ENCODE assay signal across 17 cellular contexts in the genomic region with DNA sequence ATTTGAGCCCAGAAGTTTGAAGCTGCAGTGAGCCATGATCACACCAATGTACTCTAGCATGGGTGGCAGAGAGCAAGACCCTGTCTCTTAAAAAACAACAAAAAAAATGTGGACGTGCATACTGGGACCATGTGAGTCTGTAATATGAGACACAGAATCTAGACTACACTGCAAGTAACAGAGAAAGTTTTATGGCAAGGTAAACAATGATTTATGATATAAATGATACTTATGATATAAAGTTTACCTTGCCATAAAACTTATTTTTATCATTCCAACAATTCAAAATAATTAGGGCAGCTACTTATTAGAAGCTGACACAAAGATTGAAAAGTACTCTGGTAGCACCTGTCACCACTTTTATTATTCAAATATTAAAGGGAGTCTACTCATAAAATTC. TPM values are rescaled to one million over a fixed set of nuclear protein-coding genes. Genes with fewer than 3 reads are reported as not detected.
DNase-seq lines count a peak whose midpoint lies in the region; ATAC-seq and TF ChIP-seq lines count a peak whose summit lies in the region.
"Had no signal": no experiment of that assay in that cellular context is flagged by ENCODE, and none has a peak within 500 bp of the region (broad histone marks: within the 10 kb centered on the region; RNA-seq: fewer than 3 reads in every experiment).

No MANE protein-coding gene starts in this region.

- H3K4me1 ChIP-seq in upper lobe of left lung: no peaks in the 10 kb centered on the region
- H3K4me1 ChIP-seq: BLaER1, Caco-2, HAP-1 had no signal

- DNase-seq in activated CD8-positive, alpha-beta T cell treated with anti-CD3 and anti-CD28 coated beads for 36 hours: no peak
- DNase-seq in activated CD8-positive, alpha-beta T cell treated with anti-CD3 and anti-CD28 coated beads, Interleukin-2, amount 10 ng/mL, durations not matched to agents 7 days and 5 days: no peak
- DNase-seq in NCI-H1105 treated with DMSO at 0.1 percent for 48 hours (lab: John Stamatoyannopoulos, UW): peak; percentile 80
- no peak for DNase-seq in activated T-helper 1 cell treated with anti-CD3 and anti-CD28 coated beads, Interleukin-12 subunit alpha, Interleukin-12 subunit beta, Interleukin-2, Interleukin-4 antibody, amounts not matched to agents 30 ng/mL and 10 ng/mL and 1 ng/mL, durations not matched to agents 14 hours and 24 hours and 36 hours (ENCODE audit: low spot score)
- DNase-seq in naive thymus-derived CD8-positive, alpha-beta T cell: no peak
- no peak for DNase-seq in activated CD4-positive, CD25-positive, alpha-beta regulatory T cell treated with anti-CD3 and anti-CD28 coated beads, Interleukin-2, amount 50 U/mL, for 72 hours
- no peak for DNase-seq in upper lobe of left lung
- no peak for DNase-seq in islet precursor cell
- DNase-seq: 8988T; AML-193; Caco-2; CD8-positive, alpha-beta memory T cell; DMS53; GF-D8 had no signal

- H3K36me3 ChIP-seq in upper lobe of left lung: peaks cover 49 to 98% (median 68%) of the 10 kb centered on the region in 4 donors

- no peaks in the 10 kb centered on the region for H3K9me3 Mint-ChIP-seq in activated CD8-positive, alpha-beta T cell treated with anti-CD3 and anti-CD28 coated beads for 36 hours
- H3K9me3 Mint-ChIP-seq in activated CD8-positive, alpha-beta T cell treated with anti-CD3 and anti-CD28 coated beads, Interleukin-2, amount 10 ng/mL, durations not matched to agents 7 days and 5 days (ENCODE audit: insufficient read depth): no peaks in the 10 kb centered on the region
- no peaks in the 10 kb centered on the region for H3K9me3 Mint-ChIP-seq in activated T-helper 1 cell treated with anti-CD3 and anti-CD28 coated beads, Interleukin-12 subunit alpha, Interleukin-12 subunit beta, Interleukin-2, Interleukin-4 antibody, amounts not matched to agents 30 ng/mL and 10 ng/mL and 1 ng/mL, durations not matched to agents 14 hours and 24 hours and 36 hours
- H3K9me3 Mint-ChIP-seq in naive thymus-derived CD8-positive, alpha-beta T cell: no peaks in the 10 kb centered on the region
- H3K9me3 Mint-ChIP-seq: CD8-positive, alpha-beta memory T cell had no signal

- H3K27me3 ChIP-seq in upper lobe of left lung: no peaks in the 10 kb centered on the region
- H3K27me3 ChIP-seq: BLaER1 had no signal

- intact Hi-C loops in activated CD8-positive, alpha-beta T cell treated with anti-CD3 and anti-CD28 coated beads for 36 hours (cut with micrococcal nuclease): no loop called here
- intact Hi-C loops in activated T-helper 1 cell treated with anti-CD3 and anti-CD28 coated beads, Interleukin-12 subunit alpha, Interleukin-12 subunit beta, Interleukin-2, Interleukin-4 antibody, amounts not matched to agents 30 ng/mL and 10 ng/mL and 1 ng/mL, durations not matched to agents 14 hours and 24 hours and 36 hours (cut with micrococcal nuclease): no loop called here

- no peak for TF ChIP-seq EP300 in upper lobe of left lung (IDR thresholded peaks at IDR 0.05)

- 84 to 89% methylated on average over 1 of the region's 1 CpG for WGBS in upper lobe of left lung, 2 donors

- H3K27ac ChIP-seq in upper lobe of left lung: no peak overlapping the region
- H3K27ac ChIP-seq: BLaER1, HL-60 had no signal

- no peak overlapping the region for H3K4me3 ChIP-seq in upper lobe of left lung
- H3K4me3 ChIP-seq: BLaER1, HAP-1 had no signal

- no peak for TF ChIP-seq POLR2A in upper lobe of left lung (IDR thresholded peaks at IDR 0.05)

- H3K27me3 Mint-ChIP-seq in activated CD8-positive, alpha-beta T cell treated with anti-CD3 and anti-CD28 coated beads for 36 hours: no peaks in the 10 kb centered on the region
- no peaks in the 10 kb centered on the region for H3K27me3 Mint-ChIP-seq in activated CD8-positive, alpha-beta T cell treated with anti-CD3 and anti-CD28 coated beads, Interleukin-2, amount 10 ng/mL, durations not matched to agents 7 days and 5 days (ENCODE audit: low read depth)
- H3K27me3 Mint-ChIP-seq in activated T-helper 1 cell treated with anti-CD3 and anti-CD28 coated beads, Interleukin-12 subunit alpha, Interleukin-12 subunit beta, Interleukin-2, Interleukin-4 antibody, amounts not matched to agents 30 ng/mL and 10 ng/mL and 1 ng/mL, durations not matched to agents 14 hours and 24 hours and 36 hours (ENCODE audit: insufficient read depth): no peaks in the 10 kb centered on the region
- H3K27me3 Mint-ChIP-seq in naive thymus-derived CD8-positive, alpha-beta T cell: no peaks in the 10 kb centered on the region
- H3K27me3 Mint-ChIP-seq: CD8-positive, alpha-beta memory T cell had no signal

- CTCF ChIA-PET in activated CD8-positive, alpha-beta T cell treated with anti-CD3 and anti-CD28 coated beads for 36 hours (lab: Charles Lee): interaction anchor here (1.1 to 1.3 kb wide), 3 partner anchors 11 to 1025 kb away, joined by 3 to 4 read pairs (median 4); no protein-coding TSS in a partner anchor
- CTCF ChIA-PET in activated CD8-positive, alpha-beta T cell treated with anti-CD3 and anti-CD28 coated beads, Interleukin-2, amount 10 ng/mL, durations not matched to agents 7 days and 5 days (lab: Charles Lee): interaction anchor here (1.0 kb wide), 1 partner anchor 10 kb away, joined by 3 read pairs; no protein-coding TSS in a partner anchor

- peaks cover 29% of the 10 kb centered on the region for H3K4me1 Mint-ChIP-seq in activated CD8-positive, alpha-beta T cell treated with anti-CD3 and anti-CD28 coated beads for 36 hours (ENCODE audit: low read depth)
- H3K4me1 Mint-ChIP-seq in activated CD8-positive, alpha-beta T cell treated with anti-CD3 and anti-CD28 coated beads, Interleukin-2, amount 10 ng/mL, durations not matched to agents 7 days and 5 days (ENCODE audit: low read depth): peaks cover 20% of the 10 kb centered on the region
- peaks cover 22% of the 10 kb centered on the region for H3K4me1 Mint-ChIP-seq in activated T-helper 1 cell treated with anti-CD3 and anti-CD28 coated beads, Interleukin-12 subunit alpha, Interleukin-12 subunit beta, Interleukin-2, Interleukin-4 antibody, amounts not matched to agents 30 ng/mL and 10 ng/mL and 1 ng/mL, durations not matched to agents 14 hours and 24 hours and 36 hours (ENCODE audit: low read depth)
- peaks cover 5 to 28% (median 12%) of the 10 kb centered on the region in 4 donors for H3K4me1 Mint-ChIP-seq in naive thymus-derived CD8-positive, alpha-beta T cell

- no peak for TF ChIP-seq CTCF in activated CD8-positive, alpha-beta T cell treated with anti-CD3 and anti-CD28 coated beads for 36 hours (IDR thresholded peaks at IDR 0.05)
- TF ChIP-seq CTCF in upper lobe of left lung (IDR thresholded peaks at IDR 0.05): no peak

- H3K36me3 Mint-ChIP-seq in activated CD8-positive, alpha-beta T cell treated with anti-CD3 and anti-CD28 coated beads for 36 hours (ENCODE audit: low read depth): peaks cover 56% of the 10 kb centered on the region
- peaks cover 67% of the 10 kb centered on the region for H3K36me3 Mint-ChIP-seq in activated CD8-positive, alpha-beta T cell treated with anti-CD3 and anti-CD28 coated beads, Interleukin-2, amount 10 ng/mL, durations not matched to agents 7 days and 5 days (ENCODE audit: low read depth)
- peaks cover 61% of the 10 kb centered on the region for H3K36me3 Mint-ChIP-seq in activated T-helper 1 cell treated with anti-CD3 and anti-CD28 coated beads, Interleukin-12 subunit alpha, Interleukin-12 subunit beta, Interleukin-2, Interleukin-4 antibody, amounts not matched to agents 30 ng/mL and 10 ng/mL and 1 ng/mL, durations not matched to agents 14 hours and 24 hours and 36 hours (ENCODE audit: low read depth)
- H3K36me3 Mint-ChIP-seq in naive thymus-derived CD8-positive, alpha-beta T cell: peaks cover 0 to 90% (median 41%) of the 10 kb centered on the region in 3 donors

- H3K27ac Mint-ChIP-seq in activated CD8-positive, alpha-beta T cell treated with anti-CD3 and anti-CD28 coated beads for 36 hours: peak overlapping the region; percentile 10
- no peak overlapping the region for H3K27ac Mint-ChIP-seq in activated CD8-positive, alpha-beta T cell treated with anti-CD3 and anti-CD28 coated beads, Interleukin-2, amount 10 ng/mL, durations not matched to agents 7 days and 5 days
- peak overlapping the region; percentile 34 for H3K27ac Mint-ChIP-seq in activated T-helper 1 cell treated with anti-CD3 and anti-CD28 coated beads, Interleukin-12 subunit alpha, Interleukin-12 subunit beta, Interleukin-2, Interleukin-4 antibody, amounts not matched to agents 30 ng/mL and 10 ng/mL and 1 ng/mL, durations not matched to agents 14 hours and 24 hours and 36 hours
- H3K27ac Mint-ChIP-seq in naive thymus-derived CD8-positive, alpha-beta T cell: peak overlapping the region in 9 of 10 donors; percentile 15 to 71 (median 29)

- H3K9me3 ChIP-seq in upper lobe of left lung: no peaks in the 10 kb centered on the region
- H3K9me3 ChIP-seq: BLaER1, Caco-2, HAP-1 had no signal

- no peak overlapping the region for H3K4me3 Mint-ChIP-seq in activated CD8-positive, alpha-beta T cell treated with anti-CD3 and anti-CD28 coated beads for 36 hours
- no peak overlapping the region for H3K4me3 Mint-ChIP-seq in activated CD8-positive, alpha-beta T cell treated with anti-CD3 and anti-CD28 coated beads, Interleukin-2, amount 10 ng/mL, durations not matched to agents 7 days and 5 days
- no peak overlapping the region for H3K4me3 Mint-ChIP-seq in activated T-helper 1 cell treated with anti-CD3 and anti-CD28 coated beads, Interleukin-12 subunit alpha, Interleukin-12 subunit beta, Interleukin-2, Interleukin-4 antibody, amounts not matched to agents 30 ng/mL and 10 ng/mL and 1 ng/mL, durations not matched to agents 14 hours and 24 hours and 36 hours
- no peak overlapping the region for H3K4me3 Mint-ChIP-seq in naive thymus-derived CD8-positive, alpha-beta T cell
- H3K4me3 Mint-ChIP-seq: CD8-positive, alpha-beta memory T cell had no signal

- POLR2A ChIA-PET in activated CD8-positive, alpha-beta T cell treated with anti-CD3 and anti-CD28 coated beads for 36 hours (lab: Charles Lee): interaction anchor here (0.6 to 0.7 kb wide), 2 partner anchors 34 to 163 kb away, joined by 3 to 4 read pairs; no protein-coding TSS in a partner anchor
- POLR2A ChIA-PET in activated CD8-positive, alpha-beta T cell treated with anti-CD3 and anti-CD28 coated beads, Interleukin-2, amount 10 ng/mL, durations not matched to agents 7 days and 5 days (lab: Charles Lee): no interaction called here
- POLR2A ChIA-PET in naive thymus-derived CD8-positive, alpha-beta T cell (lab: Charles Lee): interaction anchor here (1.1 kb wide), 1 partner anchor 11 kb away, joined by 3 read pairs; no protein-coding TSS in a partner anchor

- ATAC-seq in activated CD8-positive, alpha-beta T cell treated with anti-CD3 and anti-CD28 coated beads for 36 hours: no peak
- no peak for ATAC-seq in activated CD8-positive, alpha-beta T cell treated with anti-CD3 and anti-CD28 coated beads, Interleukin-2, amount 10 ng/mL, durations not matched to agents 7 days and 5 days
- ATAC-seq in naive thymus-derived CD8-positive, alpha-beta T cell: no peak
- ATAC-seq in upper lobe of left lung (ENCODE audit: low FRiP score in 2 of 2): no peak

RNA-seq across cellular contexts. Expression of a gene that starts 34.7 kb away (rescaled TPM):
- 10 to 100 TPM; 75.2 to 75.8 TPM for total RNA-seq in activated CD8-positive, alpha-beta T cell treated with anti-CD3 and anti-CD28 coated beads for 36 hours
- 10 to 100 TPM; 63.8 to 66.2 TPM for total RNA-seq in activated CD8-positive, alpha-beta T cell treated with anti-CD3 and anti-CD28 coated beads, Interleukin-2, amount 10 ng/mL, durations not matched to agents 7 days and 5 days
- total RNA-seq in activated T-helper 1 cell treated with anti-CD3 and anti-CD28 coated beads, Interleukin-12 subunit alpha, Interleukin-12 subunit beta, Interleukin-2, Interleukin-4 antibody, amounts not matched to agents 30 ng/mL and 10 ng/mL and 1 ng/mL, durations not matched to agents 14 hours and 24 hours and 36 hours: 91.6 and 95.8 TPM in 2 replicates
- 100 to 1,000 TPM; 119 to 121 TPM for total RNA-seq in naive thymus-derived CD8-positive, alpha-beta T cell
- 1 to 10 TPM; 2.7 to 3.8 (median 2.8) TPM for polyA plus RNA-seq in naive thymus-derived CD8-positive, alpha-beta T cell
- total RNA-seq in upper lobe of left lung: 100 to 1,000 TPM in 3 of 6 donors, 10 to 100 TPM in 3; 75.8 to 145 (median 91.2) TPM

RNA-seq across cellular contexts. Expression of a gene that starts 43.2 kb away (rescaled TPM):
- total RNA-seq in activated CD8-positive, alpha-beta T cell treated with anti-CD3 and anti-CD28 coated beads for 36 hours: 10 to 100 TPM; 44.8 to 45.1 TPM
- 10 to 100 TPM; 41.3 to 43.7 TPM for total RNA-seq in activated CD8-positive, alpha-beta T cell treated with anti-CD3 and anti-CD28 coated beads, Interleukin-2, amount 10 ng/mL, durations not matched to agents 7 days and 5 days
- total RNA-seq in activated T-helper 1 cell treated with anti-CD3 and anti-CD28 coated beads, Interleukin-12 subunit alpha, Interleukin-12 subunit beta, Interleukin-2, Interleukin-4 antibody, amounts not matched to agents 30 ng/mL and 10 ng/mL and 1 ng/mL, durations not matched to agents 14 hours and 24 hours and 36 hours: 80.7 and 82.3 TPM in 2 replicates
- total RNA-seq in naive thymus-derived CD8-positive, alpha-beta T cell: 10 to 100 TPM; 39.1 to 39.6 TPM
- 10 to 100 TPM; 29.7 to 46.6 (median 45.3) TPM for polyA plus RNA-seq in naive thymus-derived CD8-positive, alpha-beta T cell
- total RNA-seq in upper lobe of left lung: 10 to 100 TPM; 19.2 to 86.6 (median 38.5) TPM
